ENCODE assay signal across 8 cellular contexts in the genomic region with DNA sequence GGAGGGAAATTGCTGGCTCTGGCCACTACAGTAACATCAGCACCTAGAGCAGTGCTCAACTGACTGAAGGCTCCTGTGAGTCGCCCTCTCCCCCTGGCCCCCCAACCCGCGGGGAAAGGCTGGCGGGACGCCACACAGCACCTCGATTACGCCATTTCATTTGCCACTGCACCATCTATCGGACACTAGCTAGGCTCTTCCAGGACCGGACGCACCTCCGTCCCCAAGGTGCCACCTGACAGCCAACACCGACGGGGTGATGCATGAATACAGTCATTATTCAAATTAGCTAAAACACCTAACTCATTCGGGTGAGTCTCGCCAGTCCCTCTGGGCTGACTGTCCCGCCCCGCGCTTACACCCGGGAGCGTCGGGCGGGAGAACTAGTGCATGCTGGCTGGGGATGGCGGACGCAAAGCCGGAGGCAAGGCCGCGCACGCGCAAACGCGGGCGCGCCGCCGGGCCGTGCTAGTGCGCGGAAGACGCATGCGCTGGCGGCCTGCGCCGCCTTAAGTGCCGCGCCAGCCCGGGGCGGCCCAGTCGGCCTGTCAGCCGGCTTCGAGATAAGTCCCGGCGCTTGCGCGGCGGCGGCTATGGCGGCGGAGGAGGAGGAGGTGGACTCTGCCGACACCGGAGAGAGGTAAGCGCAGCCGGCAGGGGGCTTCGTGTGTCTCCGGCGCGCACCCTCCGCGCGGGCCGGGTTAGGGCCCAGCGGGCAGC. TPM values are rescaled to one million over a fixed set of nuclear protein-coding genes. Genes with fewer than 3 reads are reported as not detected.
DNase-seq lines count a peak whose midpoint lies in the region; ATAC-seq and TF ChIP-seq lines count a peak whose summit lies in the region.

TSS of gene ABHD5 (plus strand) at position 539 of the 720 bp plus-strand sequence. CDS start at position 594, 55 bp downstream.

- intact Hi-C loops in activated CD4-positive, alpha-beta T cell treated with anti-CD3 and anti-CD28 coated beads, Interleukin-2, amount 10 ng/mL, durations not matched to agents 24 days and 14 days (cut with micrococcal nuclease) = loop anchor here (1.0 to 5.0 kb wide), 5 partner anchors 67 to 1072 kb away; partner anchors contain the start of genes ANO10, KIAA1143, KIF15 and POMGNT2

- peak within 1 kb of the TSS; percentile 88 for H3K4me3 Mint-ChIP-seq in activated CD4-positive, alpha-beta T cell treated with anti-CD3 and anti-CD28 coated beads, Interleukin-2, amount 10 ng/mL, durations not matched to agents 24 days and 14 days

- DNase-seq in BJ (ENCODE audit: low read depth) (peak; percentile 73), NCI-H526 (lab: John Stamatoyannopoulos, UW) (peak; percentile 87 to 97), coronary artery (ENCODE audit: low spot score) (peak; percentile 89), left kidney (ENCODE audit: low read depth, low spot score) (peak; percentile 98)
- DNase-seq in activated CD4-positive, alpha-beta T cell treated with anti-CD3 and anti-CD28 coated beads, Interleukin-2, amount 10 ng/mL, durations not matched to agents 24 days and 14 days = peak; percentile 98
- peak; percentile 87 to 93 for DNase-seq in stimulated activated CD4-positive, alpha-beta T cell treated with anti-CD3 and anti-CD28 coated beads, Interleukin-2, amount 100 ng/mL, for 24 hours

- CTCF ChIA-PET in BJ (lab: Yijun Ruan, JAX) = interaction anchor here (0.7 kb wide), 1 partner anchor 149 kb away, joined by 3 read pairs; no protein-coding TSS in a partner anchor

- ATAC-seq in HG03439 (IDR thresholded peaks at IDR 0.05; ENCODE audit: unreplicated experiment) = peak; percentile 90

- H3K27ac ChIP-seq in coronary artery = peak within 1 kb of the TSS; percentile 89 to 93

- TF ChIP-seq POLR2A in GM19193 (IDR thresholded peaks at IDR 0.05; ENCODE audit: extremely low read depth, insufficient read depth, insufficient read length) = peak; percentile 100

- H3K27me3 ChIP-seq in BJ (ENCODE audit: control insufficient read depth, insufficient read depth, low read length) = no peaks in the 10 kb centered on the region

- no peaks in the 10 kb centered on the region for H3K36me3 ChIP-seq in BJ (ENCODE audit: control insufficient read depth, insufficient read depth, low read length)

- peaks cover 3% of the 10 kb centered on the region for H3K36me3 Mint-ChIP-seq in activated CD4-positive, alpha-beta T cell treated with anti-CD3 and anti-CD28 coated beads, Interleukin-2, amount 10 ng/mL, durations not matched to agents 24 days and 14 days (ENCODE audit: low read depth)

- H3K4me3 ChIP-seq in BJ (ENCODE audit: low read depth, low read length) (peak within 1 kb of the TSS; percentile 84), coronary artery (peak within 1 kb of the TSS; percentile 99)

- peaks cover 8% of the 10 kb centered on the region for H3K27me3 Mint-ChIP-seq in activated CD4-positive, alpha-beta T cell treated with anti-CD3 and anti-CD28 coated beads, Interleukin-2, amount 10 ng/mL, durations not matched to agents 24 days and 14 days

- peaks cover 28% of the 10 kb centered on the region for H3K4me1 Mint-ChIP-seq in activated CD4-positive, alpha-beta T cell treated with anti-CD3 and anti-CD28 coated beads, Interleukin-2, amount 10 ng/mL, durations not matched to agents 24 days and 14 days

- peak within 1 kb of the TSS; percentile 91 for H3K27ac Mint-ChIP-seq in activated CD4-positive, alpha-beta T cell treated with anti-CD3 and anti-CD28 coated beads, Interleukin-2, amount 10 ng/mL, durations not matched to agents 24 days and 14 days

- POLR2A ChIA-PET in BJ (lab: Charles Lee) = no interaction called here

- TF ChIP-seq CTCF in BJ (IDR thresholded peaks at IDR 0.05; ENCODE audit: insufficient read depth, low read depth, low read length) (peak; percentile 28), coronary artery (IDR thresholded peaks at IDR 0.05) (no peak)

- H3K9me3 Mint-ChIP-seq in activated CD4-positive, alpha-beta T cell treated with anti-CD3 and anti-CD28 coated beads, Interleukin-2, amount 10 ng/mL, durations not matched to agents 24 days and 14 days = peaks cover 3% of the 10 kb centered on the region

RNA-seq across cellular contexts. Expression of gene ABHD5, which starts in this region (rescaled TPM):
- 18.2 and 33.7 TPM in 2 replicates for polyA plus RNA-seq in BJ (2011; rRNA removed)
- polyA minus RNA-seq in BJ (2011; rRNA and poly(A)+ RNA removed) = 12.9 and 17.3 TPM in 2 replicates
- total RNA-seq in activated CD4-positive, alpha-beta T cell treated with anti-CD3 and anti-CD28 coated beads, Interleukin-2, amount 10 ng/mL, durations not matched to agents 24 days and 14 days = 19.0 and 19.5 TPM in 2 replicates

Comparison
In these comparisons a context has a peak if more than half of its experiments do, and no peak if none do; other contexts are left out.
1. Peak in every context shown above with its lines: DNase-seq, ATAC-seq, H3K4me3 ChIP-seq and H3K27ac ChIP-seq.